In the genomic region with DNA sequence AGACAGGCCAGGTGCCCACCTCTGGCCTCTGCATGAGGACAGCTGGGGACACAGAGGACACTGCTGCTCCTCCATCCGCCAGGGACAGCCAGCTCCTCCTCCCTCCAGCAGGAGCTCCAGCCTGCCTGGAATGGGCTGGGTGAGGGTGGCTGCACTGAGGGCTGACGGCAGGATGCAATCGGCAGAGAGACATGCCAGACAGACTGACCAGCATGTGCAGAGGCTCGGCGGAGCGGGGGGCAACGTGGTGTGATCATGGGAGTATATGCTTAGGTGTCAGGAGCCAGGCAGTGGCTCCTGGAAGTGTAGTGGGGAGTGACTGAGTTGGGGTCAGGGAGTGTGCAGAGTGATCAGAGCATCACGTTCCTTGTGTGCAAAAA, we compare ENCODE assay signal across 15 cellular contexts.
"Had no signal": no experiment of that assay in that cellular context is flagged by ENCODE, and none has a peak within 500 bp of the region (broad histone marks: within the 10 kb centered on the region; RNA-seq: fewer than 3 reads in every experiment).

No MANE protein-coding gene starts in this region.

- H3K36me3 ChIP-seq: gastroesophageal sphincter, uterus had no signal

- H3K27ac Mint-ChIP-seq: activated CD4-positive, alpha-beta T cell treated with anti-CD3 and anti-CD28 coated beads for 36 hours; naive thymus-derived CD4-positive, alpha-beta T cell; T-helper 2 cell treated with Interferon-gamma antibody and Interleukin-4, amounts not matched to agents 5 μg/mL and 100 μg/mL, for 36 hours had no signal

- H3K4me1 Mint-ChIP-seq: activated CD4-positive, alpha-beta T cell treated with anti-CD3 and anti-CD28 coated beads for 36 hours had no signal

- H3K27ac ChIP-seq: epithelial cell of prostate, gastroesophageal sphincter, psoas muscle, uterus had no signal

- H3K36me3 Mint-ChIP-seq: naive thymus-derived CD4-positive, alpha-beta T cell had no signal

- H3K27me3 ChIP-seq: uterus had no signal

- DNase-seq: activated CD4-positive, alpha-beta T cell treated with anti-CD3 and anti-CD28 coated beads for 36 hours; activated naive CD4-positive, alpha-beta T cell; activated T-cell treated with anti-CD3 and anti-CD28 coated beads, Interleukin-2, amount 50 U/mL, for 4 hours; cortex of kidney; effector CD8-positive, alpha-beta T cell; occipital lobe; stimulated activated CD4-positive, alpha-beta T cell treated with anti-CD3 and anti-CD28 coated beads, Interleukin-12 subunit alpha, Interleukin-12 subunit beta, amount 100 ng/mL, for 4 hours; stimulated activated naive CD4-positive, alpha-beta T cell treated with Interleukin-2 at 50 U/mL for 16 hours; SW 1271 had no signal

- H3K4me3 ChIP-seq: gastroesophageal sphincter, psoas muscle, uterus had no signal

- H3K4me3 Mint-ChIP-seq: activated CD4-positive, alpha-beta T cell treated with anti-CD3 and anti-CD28 coated beads for 36 hours; activated T-cell treated with anti-CD3 and anti-CD28 coated beads, Interleukin-2, amount 50 U/mL, for 4 hours; naive thymus-derived CD4-positive, alpha-beta T cell; T-helper 2 cell treated with Interferon-gamma antibody and Interleukin-4, amounts not matched to agents 5 μg/mL and 100 μg/mL, for 36 hours had no signal

- ATAC-seq: activated CD4-positive, alpha-beta T cell treated with anti-CD3 and anti-CD28 coated beads for 36 hours; activated T-cell treated with anti-CD3 and anti-CD28 coated beads, Interleukin-2, amount 50 U/mL, for 4 hours; gastroesophageal sphincter; naive thymus-derived CD4-positive, alpha-beta T cell; psoas muscle had no signal

- H3K4me1 ChIP-seq: gastroesophageal sphincter, psoas muscle, uterus had no signal

- H3K9me3 ChIP-seq: psoas muscle, uterus had no signal

- H3K9me3 Mint-ChIP-seq: activated T-cell treated with anti-CD3 and anti-CD28 coated beads, Interleukin-2, amount 50 U/mL, for 4 hours; T-helper 2 cell treated with Interferon-gamma antibody and Interleukin-4, amounts not matched to agents 5 μg/mL and 100 μg/mL, for 36 hours had no signal
